ENCODE assay signal across 15 cellular contexts in the genomic region with DNA sequence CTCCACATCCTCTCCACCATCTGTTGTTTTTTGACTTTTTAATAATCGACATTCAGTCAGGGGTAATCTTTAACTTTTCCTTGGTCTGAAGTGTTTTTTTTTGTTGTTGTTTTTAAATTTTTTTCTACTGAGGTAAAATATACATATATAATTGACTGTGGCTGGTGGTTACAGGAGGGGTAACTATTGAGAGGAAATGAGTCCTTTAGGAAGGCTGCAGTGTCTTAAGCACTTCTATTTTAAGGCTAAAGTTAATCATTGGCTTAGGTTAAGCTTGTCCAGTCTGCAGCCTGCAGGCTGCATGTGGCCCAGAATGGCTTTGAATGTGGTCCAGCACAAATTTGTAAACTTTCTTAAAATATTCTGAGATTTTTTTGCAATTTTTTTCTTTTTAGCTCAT.
DNase-seq lines count a peak whose midpoint lies in the region; ATAC-seq and TF ChIP-seq lines count a peak whose summit lies in the region.
"Had no signal": no experiment of that assay in that cellular context is flagged by ENCODE, and none has a peak within 500 bp of the region (broad histone marks: within the 10 kb centered on the region; RNA-seq: fewer than 3 reads in every experiment).

No MANE protein-coding gene starts in this region.

- intact Hi-C loops in tibial artery (cut with DNase I; ENCODE audit: low total_unique reads): no loop called here
- intact Hi-C loops in left ventricle myocardium inferior (cut with micrococcal nuclease): no loop called here

- in situ Hi-C loops in ACHN (cut with HindIII; ENCODE audit: low pct_ligation_motif_present, low pct_unique_long_range_greater_than_20kb, low sequenced_read_pairs): no loop called here

- POLR2A ChIA-PET in activated CD4-positive, alpha-beta memory T cell treated with anti-CD3 and anti-CD28 coated beads, Interleukin-2, amount 10 ng/mL, durations not matched to agents 7 days and 5 days (lab: Charles Lee): no interaction called here

- DNase-seq in ACHN (peak; percentile 9), tibial artery (no peak), left ventricle myocardium inferior (no peak), DMS 273 (lab: John Stamatoyannopoulos, UW; ENCODE audit: unreplicated experiment) (no peak)
- no peak for DNase-seq in activated CD4-positive, alpha-beta memory T cell treated with anti-CD3 and anti-CD28 coated beads, Interleukin-2, amount 10 ng/mL, durations not matched to agents 7 days and 5 days
- DNase-seq: mucosa of descending colon, NCI-H2081 treated with DMSO at 0.1 percent for 48 hours had no signal

- ATAC-seq in GM19395 (IDR thresholded peaks at IDR 0.05; ENCODE audit: unreplicated experiment): peak; percentile 90
- peak; percentile 98 for ATAC-seq in HG02759 (IDR thresholded peaks at IDR 0.05; ENCODE audit: unreplicated experiment)
- ATAC-seq in HG03460 (IDR thresholded peaks at IDR 0.05; ENCODE audit: unreplicated experiment): peak; percentile 90
- ATAC-seq: activated naive CD4-positive, alpha-beta T cell treated with anti-CD3 and anti-CD28 coated beads, Interleukin-2, amount 50 U/mL, for 72 hours; gastroesophageal sphincter; mucosa of descending colon had no signal

- H3K4me1 ChIP-seq in tibial artery (no peaks in the 10 kb centered on the region), left ventricle myocardium inferior (no peaks in the 10 kb centered on the region)
- H3K4me1 ChIP-seq: gastroesophageal sphincter, SJSA1 had no signal

- H3K36me3 ChIP-seq in tibial artery (no peaks in the 10 kb centered on the region), left ventricle myocardium inferior (no peaks in the 10 kb centered on the region)
- H3K36me3 ChIP-seq: gastroesophageal sphincter, SJSA1, thoracic aorta had no signal

- CTCF ChIA-PET in activated CD4-positive, alpha-beta memory T cell treated with anti-CD3 and anti-CD28 coated beads, Interleukin-2, amount 10 ng/mL, durations not matched to agents 7 days and 5 days (lab: Charles Lee): interaction anchor here (0.7 kb wide), 1 partner anchor 491 kb away, joined by 3 read pairs; no protein-coding TSS in a partner anchor

- TF ChIP-seq CTCF in tibial artery (IDR thresholded peaks at IDR 0.05) (no peak), left ventricle myocardium inferior (IDR thresholded peaks at IDR 0.05; ENCODE audit: borderline replicate concordance) (no peak)

- H3K9me3 Mint-ChIP-seq in activated CD4-positive, alpha-beta memory T cell treated with anti-CD3 and anti-CD28 coated beads, Interleukin-2, amount 10 ng/mL, durations not matched to agents 7 days and 5 days: no peaks in the 10 kb centered on the region
- H3K9me3 Mint-ChIP-seq: activated naive CD4-positive, alpha-beta T cell treated with anti-CD3 and anti-CD28 coated beads, Interleukin-2, amount 50 U/mL, for 72 hours had no signal

- H3K4me3 Mint-ChIP-seq in activated CD4-positive, alpha-beta memory T cell treated with anti-CD3 and anti-CD28 coated beads, Interleukin-2, amount 10 ng/mL, durations not matched to agents 7 days and 5 days: no peak overlapping the region

- no peaks in the 10 kb centered on the region for H3K9me3 ChIP-seq in tibial artery
- peaks cover 7% of the 10 kb centered on the region for H3K9me3 ChIP-seq in left ventricle myocardium inferior (replicated peaks)
- H3K9me3 ChIP-seq: gastroesophageal sphincter, mucosa of descending colon, SJSA1, thoracic aorta had no signal

- H3K27me3 ChIP-seq in tibial artery (no peaks in the 10 kb centered on the region), left ventricle myocardium inferior (ENCODE audit: low read depth) (no peaks in the 10 kb centered on the region)
- H3K27me3 ChIP-seq: gastroesophageal sphincter, SJSA1 had no signal

- no peak overlapping the region for H3K27ac Mint-ChIP-seq in activated CD4-positive, alpha-beta memory T cell treated with anti-CD3 and anti-CD28 coated beads, Interleukin-2, amount 10 ng/mL, durations not matched to agents 7 days and 5 days
- H3K27ac Mint-ChIP-seq: activated naive CD4-positive, alpha-beta T cell treated with anti-CD3 and anti-CD28 coated beads, Interleukin-2, amount 50 U/mL, for 72 hours had no signal

- no peaks in the 10 kb centered on the region for H3K4me1 Mint-ChIP-seq in activated CD4-positive, alpha-beta memory T cell treated with anti-CD3 and anti-CD28 coated beads, Interleukin-2, amount 10 ng/mL, durations not matched to agents 7 days and 5 days

- H3K27ac ChIP-seq in tibial artery (no peak overlapping the region), left ventricle myocardium inferior (replicated peaks) (no peak overlapping the region)
- H3K27ac ChIP-seq: 22Rv1, gastroesophageal sphincter, SJSA1, thoracic aorta had no signal

- H3K36me3 Mint-ChIP-seq in activated CD4-positive, alpha-beta memory T cell treated with anti-CD3 and anti-CD28 coated beads, Interleukin-2, amount 10 ng/mL, durations not matched to agents 7 days and 5 days (ENCODE audit: low read depth): no peaks in the 10 kb centered on the region
- H3K36me3 Mint-ChIP-seq: activated naive CD4-positive, alpha-beta T cell treated with anti-CD3 and anti-CD28 coated beads, Interleukin-2, amount 50 U/mL, for 72 hours had no signal

- H3K4me3 ChIP-seq in tibial artery (no peak overlapping the region), left ventricle myocardium inferior (no peak overlapping the region)
- H3K4me3 ChIP-seq: gastroesophageal sphincter, mucosa of descending colon, SJSA1, thoracic aorta had no signal

- H3K27me3 Mint-ChIP-seq in activated CD4-positive, alpha-beta memory T cell treated with anti-CD3 and anti-CD28 coated beads, Interleukin-2, amount 10 ng/mL, durations not matched to agents 7 days and 5 days: no peaks in the 10 kb centered on the region
